Comparison of ENCODE assay signal across 8 cellular contexts in genomic region chr5:127518319-127518621, GRCh38. TPM values are rescaled to one million over a fixed set of nuclear protein-coding genes. Genes with fewer than 3 reads are reported as not detected.
DNase-seq lines count a peak whose midpoint lies in the region; ATAC-seq and TF ChIP-seq lines count a peak whose summit lies in the region.

No MANE protein-coding gene starts in this region.

- intact Hi-C loops in Panc1 (cut with micrococcal nuclease; ENCODE audit: unreplicated experiment) (no loop called here), posterior vena cava (cut with DNase I) (no loop called here)

- H3K4me1 ChIP-seq in Panc1 (ENCODE audit: control insufficient read depth, insufficient read depth, low read length), result peaks cover 7% of the 10 kb centered on the region

- BruUV-seq in Panc1 (replicated peaks; lab: Mats Ljungman, UMichigan), result no TSS peak

- peak overlapping the region; percentile 85 to 96 for H3K4me3 ChIP-seq in Panc1 (ENCODE audit: low read depth in 2 of 2, low read length in 2 of 2)

- in situ Hi-C loops in Panc1 (cut with HindIII; ENCODE audit: low pct_unique_long_range_greater_than_20kb, low sequenced_read_pairs), result no loop called here

- H3K36me3 Mint-ChIP-seq in osteocyte (ENCODE audit: unreplicated experiment), result peaks cover 30% of the 10 kb centered on the region

- CTCF ChIA-PET in Panc1 (lab: Charles Lee), result no interaction called here

- peaks cover 35% of the 10 kb centered on the region for H3K4me1 Mint-ChIP-seq in osteocyte (ENCODE audit: unreplicated experiment)

- H3K27me3 ChIP-seq in Panc1 (ENCODE audit: control insufficient read depth, insufficient read depth, low read length), result no peaks in the 10 kb centered on the region

- peaks cover 10% of the 10 kb centered on the region; the same call in 1 of the 2 replicates for H3K9me3 ChIP-seq in Panc1 (ENCODE audit: control insufficient read depth, insufficient read depth, low read depth, low read length)

- peak overlapping the region; percentile 85 for H3K4me3 Mint-ChIP-seq in osteocyte (ENCODE audit: unreplicated experiment)

- peak; percentile 30 for ATAC-seq in GM18498 (IDR thresholded peaks at IDR 0.05; ENCODE audit: unreplicated experiment)
- peak; percentile 29 for ATAC-seq in HG02571 (IDR thresholded peaks at IDR 0.05; ENCODE audit: unreplicated experiment)
- ATAC-seq in Panc1, result no peak
- no peak for ATAC-seq in HG03045 (IDR thresholded peaks at IDR 0.05; ENCODE audit: unreplicated experiment)

- no peaks in the 10 kb centered on the region; the same call in 1 of the 2 replicates for H3K36me3 ChIP-seq in Panc1 (ENCODE audit: control insufficient read depth, insufficient read depth, low read length)

- TF ChIP-seq CTCF in Panc1 (IDR thresholded peaks at IDR 0.05) (no peak), osteocyte (IDR thresholded peaks at IDR 0.05) (no peak)

- peak overlapping the region; percentile 86 for H3K27ac ChIP-seq in Panc1 (ENCODE audit: low read length)
- H3K27ac ChIP-seq in epithelial cell of prostate, result peak overlapping the region; percentile 70

- DNase-seq in Panc1 (ENCODE audit: low read depth, low spot score), result no peak
- no peak for DNase-seq in epithelial cell of prostate (ENCODE audit: low read depth, low spot score)
- no peak for DNase-seq in osteocyte (ENCODE audit: extremely low spot score, unreplicated experiment)
- no peak for DNase-seq in NCI-H524 treated with DMSO at 0.1 percent for 48 hours (lab: John Stamatoyannopoulos, UW)
- no peak for DNase-seq in posterior vena cava (ENCODE audit: low spot score)

- POLR2A ChIA-PET in Panc1 (lab: Charles Lee), result interaction anchor here (0.6 to 0.7 kb wide), 2 partner anchors 11 to 360 kb away, joined by 3 to 4 read pairs; no protein-coding TSS in a partner anchor

- peak overlapping the region; percentile 83 for H3K27ac Mint-ChIP-seq in osteocyte (ENCODE audit: unreplicated experiment)

- no peaks in the 10 kb centered on the region for H3K27me3 Mint-ChIP-seq in osteocyte (ENCODE audit: unreplicated experiment)

- H3K9me3 Mint-ChIP-seq in osteocyte (ENCODE audit: unreplicated experiment), result peaks cover 9% of the 10 kb centered on the region

RNA-seq across cellular contexts. Expression of gene PRRC1, which starts 0.8 kb away (rescaled TPM):
- total RNA-seq in Panc1 (2021; ENCODE audit: unreplicated experiment) (48.7 TPM), osteocyte (97.1 and 103 TPM in 2 replicates), posterior vena cava (10 to 100 TPM; 46.6 to 49.0 TPM)
- polyA plus RNA-seq in Panc1 (2012; ENCODE audit: insufficient read length), result 33.9 TPM

Comparison
In these comparisons a context has a peak if more than half of its experiments do, and no peak if none do; other contexts are left out.
1. ATAC-seq: peak in GM18498 (single experiment) and HG02571 (single experiment); none in Panc1 (single experiment) and HG03045 (single experiment).